ENCODE assay signal across 8 cellular contexts in genomic region chr22:40856513-40857308, GRCh38.
DNase-seq lines count a peak whose midpoint lies in the region; ATAC-seq and TF ChIP-seq lines count a peak whose summit lies in the region.

ST13 (minus strand) TSS chr22:40856639; CDS start chr22:40856540, 99 bp downstream.
XPNPEP3 (plus strand) TSS chr22:40857148; CDS start chr22:40857182, 34 bp downstream.

- DNase-seq in NCI-H748 (lab: John Stamatoyannopoulos, UW; ENCODE audit: unreplicated experiment): peak; percentile 96
- peak; percentile 97 for DNase-seq in activated CD4-positive, alpha-beta T cell treated with anti-CD3 and anti-CD28 coated beads, Interleukin-2, amount 50 U/mL, for 1 hour
- DNase-seq in cortex of kidney (lab: John Stamatoyannopoulos, UW): peak; percentile 81
- peak; percentile 99 for DNase-seq in left kidney (ENCODE audit: low read depth, low spot score)
- DNase-seq in stimulated activated CD4-positive, alpha-beta T cell treated with anti-CD3 and anti-CD28 coated beads, Interleukin-2, amount 100 ng/mL, for 24 hours: peak; percentile 98

- TF ChIP-seq CTCF in C4-2B (conservative IDR thresholded peaks at IDR 0.05): no peak; the same call in 1 of the 2 replicates

- H3K27ac ChIP-seq in C4-2B: peak within 1 kb of the TSS; percentile 91

- peak; percentile 87 for ATAC-seq in GM19351 (IDR thresholded peaks at IDR 0.05; ENCODE audit: unreplicated experiment)
- ATAC-seq in HG03521 (IDR thresholded peaks at IDR 0.05; ENCODE audit: unreplicated experiment): peak; percentile 86

Comparison
In these comparisons a context has a peak if more than half of its experiments do, and no peak if none do; other contexts are left out.
1. Peak in every context shown above with its lines: DNase-seq, ATAC-seq and H3K27ac ChIP-seq.